Comparison of ENCODE assay signal across 15 cellular contexts in the genomic region with DNA sequence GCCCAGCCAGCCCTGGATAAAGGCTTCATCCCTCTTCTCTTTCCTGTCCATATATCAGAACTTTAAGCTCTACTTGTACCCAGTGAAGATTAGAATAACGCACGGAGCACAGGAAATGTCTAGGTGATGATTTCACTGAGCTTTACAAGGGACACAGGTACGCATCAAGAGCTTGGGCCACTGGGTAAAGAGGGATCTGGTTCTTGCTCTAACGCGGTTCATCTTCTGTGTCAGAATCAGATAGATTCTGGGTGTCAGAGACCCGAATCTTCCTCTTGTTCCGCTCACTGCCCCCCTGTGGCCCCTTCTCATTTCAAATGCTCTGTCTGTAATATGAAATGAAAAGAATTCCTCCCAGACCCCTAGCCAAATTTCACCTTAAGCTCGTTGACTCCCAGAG. TPM values are rescaled to one million over a fixed set of nuclear protein-coding genes. Genes with fewer than 3 reads are reported as not detected.
A peak's percentile ranks its signal among the peaks of the same experiment; 100 is the strongest.
DNase-seq lines count a peak whose midpoint lies in the region; ATAC-seq and TF ChIP-seq lines count a peak whose summit lies in the region.
"Had no signal": no experiment of that assay in that cellular context is flagged by ENCODE, and none has a peak within 500 bp of the region (broad histone marks: within the 10 kb centered on the region; RNA-seq: fewer than 3 reads in every experiment).

No MANE protein-coding gene starts in this region.

- H3K4me2 ChIP-seq in GM23338: no peak overlapping the region

- H3K27me3 Mint-ChIP-seq in GM23338 (ENCODE audit: insufficient read depth, low read depth, poor library complexity): no peaks in the 10 kb centered on the region
- no peaks in the 10 kb centered on the region for H3K27me3 Mint-ChIP-seq in natural killer cell treated with Interleukin-12 subunit alpha and Interleukin-12 subunit beta and Interleukin-15 and Interleukin-18, amount 100 ng/mL, for 72 hours

- ATAC-seq in GM23338 (no peak), HG03565 (IDR thresholded peaks at IDR 0.05; ENCODE audit: unreplicated experiment) (no peak)
- no peak for ATAC-seq in activated naive CD4-positive, alpha-beta T cell treated with anti-CD3 and anti-CD28 coated beads, Interleukin-2, amount 50 U/mL, for 72 hours
- ATAC-seq in natural killer cell treated with Interleukin-12 subunit alpha and Interleukin-12 subunit beta and Interleukin-15 and Interleukin-18, amount 100 ng/mL, for 72 hours: no peak
- ATAC-seq: left colon had no signal

- H3K36me3 Mint-ChIP-seq in GM23338 (ENCODE audit: low read depth): no peaks in the 10 kb centered on the region
- H3K36me3 Mint-ChIP-seq in activated naive CD4-positive, alpha-beta T cell treated with anti-CD3 and anti-CD28 coated beads, Interleukin-2, amount 50 U/mL, for 72 hours: peaks cover 51 to 96% of the 10 kb centered on the region in 2 donors
- peaks cover 65% of the 10 kb centered on the region for H3K36me3 Mint-ChIP-seq in natural killer cell treated with Interleukin-12 subunit alpha and Interleukin-12 subunit beta and Interleukin-15 and Interleukin-18, amount 100 ng/mL, for 72 hours

- H3K27me3 ChIP-seq in GM23338 (ENCODE audit: insufficient read depth): no peaks in the 10 kb centered on the region
- H3K27me3 ChIP-seq: spleen, testis had no signal

- H4K20me1 ChIP-seq in GM23338 (replicated peaks; ENCODE audit: insufficient read depth): no peaks in the 10 kb centered on the region

- peaks cover 5% of the 10 kb centered on the region; the same call in 1 of the 2 replicates for H3K9me2 ChIP-seq in GM23338 (ENCODE audit: insufficient read depth)

- no peak overlapping the region for H3K4me3 Mint-ChIP-seq in GM23338
- peak overlapping the region; percentile 54 for H3K4me3 Mint-ChIP-seq in natural killer cell treated with Interleukin-12 subunit alpha and Interleukin-12 subunit beta and Interleukin-15 and Interleukin-18, amount 100 ng/mL, for 72 hours

- H3K4me1 ChIP-seq in GM23338 (ENCODE audit: insufficient read depth): no peaks in the 10 kb centered on the region
- H3K4me1 ChIP-seq: testis had no signal

- no peaks in the 10 kb centered on the region for H3K79me2 ChIP-seq in GM23338 (replicated peaks; ENCODE audit: insufficient read depth)

- no peak overlapping the region for H3K27ac ChIP-seq in GM23338 (ENCODE audit: low read depth)
- H3K27ac ChIP-seq: SK-N-MC, testis, VCaP had no signal

- H3K4me3 ChIP-seq in GM23338: no peak overlapping the region
- H3K4me3 ChIP-seq: SK-N-MC, spleen, testis had no signal

- no peaks in the 10 kb centered on the region for H3K9me3 Mint-ChIP-seq in GM23338
- H3K9me3 Mint-ChIP-seq in activated naive CD4-positive, alpha-beta T cell treated with anti-CD3 and anti-CD28 coated beads, Interleukin-2, amount 50 U/mL, for 72 hours: no peaks in the 10 kb centered on the region
- H3K9me3 Mint-ChIP-seq in natural killer cell treated with Interleukin-12 subunit alpha and Interleukin-12 subunit beta and Interleukin-15 and Interleukin-18, amount 100 ng/mL, for 72 hours: no peaks in the 10 kb centered on the region

- H3K27ac Mint-ChIP-seq in GM23338: no peak overlapping the region
- H3K27ac Mint-ChIP-seq in activated naive CD4-positive, alpha-beta T cell treated with anti-CD3 and anti-CD28 coated beads, Interleukin-2, amount 50 U/mL, for 72 hours: peak overlapping the region; percentile 52 to 79
- H3K27ac Mint-ChIP-seq in natural killer cell treated with Interleukin-12 subunit alpha and Interleukin-12 subunit beta and Interleukin-15 and Interleukin-18, amount 100 ng/mL, for 72 hours: peak overlapping the region; percentile 65 to 90

- 0 out of 2 replicates have a peak overlapping the region, but pooled peaks have one; percentile 15 for H2AFZ ChIP-seq in GM23338

- TF ChIP-seq CTCF in GM23338 (conservative IDR thresholded peaks at IDR 0.05; ENCODE audit: low read depth in 2 of 2): no peak

- no peaks in the 10 kb centered on the region; the same call in 2 of the 3 replicates for H3K4me1 Mint-ChIP-seq in GM23338
- H3K4me1 Mint-ChIP-seq in natural killer cell treated with Interleukin-12 subunit alpha and Interleukin-12 subunit beta and Interleukin-15 and Interleukin-18, amount 100 ng/mL, for 72 hours (ENCODE audit: low read depth in 2 of 2): peaks cover 68 to 70% of the 10 kb centered on the region in 2 donors

- DNase-seq in activated CD8-positive, alpha-beta memory T cell treated with anti-CD3 and anti-CD28 coated beads for 24 hours: peak; percentile 56
- DNase-seq in activated CD8-positive, alpha-beta memory T cell treated with anti-CD3 and anti-CD28 coated beads, Interleukin-2, amount 50 U/mL, for 4 hours: no peak
- DNase-seq in GM23338 (ENCODE audit: low spot score) (no peak), SIG-M5 treated with dmso at 0.1 percent for 504 hours (lab: John Stamatoyannopoulos, UW; ENCODE audit: unreplicated experiment) (no peak), D341Med (ENCODE audit: low spot score) (no peak)
- DNase-seq in activated naive CD4-positive, alpha-beta T cell treated with anti-CD3 and anti-CD28 coated beads, Interleukin-2, amount 50 U/mL, for 72 hours (ENCODE audit: low spot score in 2 of 2): peak in 1 of 2 donors; percentile 2
- DNase-seq in natural killer cell treated with Interleukin-12 subunit alpha and Interleukin-12 subunit beta and Interleukin-15 and Interleukin-18, amount 100 ng/mL, for 72 hours (ENCODE audit: low spot score): no peak
- DNase-seq: ACHN, left colon, NCI-H1436 treated with DMSO at 0.1 percent for 48 hours, spleen, testis had no signal

- no peaks in the 10 kb centered on the region for H3K36me3 ChIP-seq in GM23338 (ENCODE audit: insufficient read depth)
- H3K36me3 ChIP-seq: spleen had no signal

- H3F3A ChIP-seq in GM23338 (replicated peaks; ENCODE audit: low read depth): no peaks in the 10 kb centered on the region

TF ChIP-seq in GM23338, 12 proteins besides CTCF, POLR2A, EP300 and RAD21:
- TF ChIP-seq CREB1 (CRISPR knock-in tag; IDR thresholded peaks at IDR 0.05; ENCODE audit: low read depth) (no peak), EZH2phosphoT487 (IDR thresholded peaks at IDR 0.05; ENCODE audit: unreplicated experiment) (no peak), EZH2 (IDR thresholded peaks at IDR 0.05; ENCODE audit: low read depth, unreplicated experiment) (no peak), ZNF331 (CRISPR knock-in tag; IDR thresholded peaks at IDR 0.05; ENCODE audit: low read depth) (no peak)
TF ChIP-seq in GM23338: peak in this region for 0.

RNA-seq across cellular contexts. Expression of a gene that starts 24.7 kb away (rescaled TPM):
- not detected in 2 replicates for total RNA-seq in GM23338 (2014; rRNA removed; shearing (Covaris generic))
- not detected in 2 replicates for polyA plus RNA-seq in GM23338 (2016; fragmentation: Nextera tagmentation; extraction: Ambion mirVana)
- 100 to 1,000 TPM; 531 to 706 TPM for total RNA-seq in activated naive CD4-positive, alpha-beta T cell treated with anti-CD3 and anti-CD28 coated beads, Interleukin-2, amount 50 U/mL, for 72 hours
- 1,000 to 10,000 TPM; 1,064 to 1,187 TPM for total RNA-seq in natural killer cell treated with Interleukin-12 subunit alpha and Interleukin-12 subunit beta and Interleukin-15 and Interleukin-18, amount 100 ng/mL, for 72 hours

RNA-seq across cellular contexts. Expression of a gene that starts 51.4 kb away (rescaled TPM):
- 54.7 and 90.5 TPM in 2 replicates for total RNA-seq in GM23338 (2014; rRNA removed; shearing (Covaris generic))
- polyA plus RNA-seq in GM23338 (2016; fragmentation: Nextera tagmentation; extraction: Ambion mirVana): 257 and 281 TPM in 2 replicates
- total RNA-seq in activated naive CD4-positive, alpha-beta T cell treated with anti-CD3 and anti-CD28 coated beads, Interleukin-2, amount 50 U/mL, for 72 hours: 100 to 1,000 TPM; 141 to 227 TPM
- 100 to 1,000 TPM; 195 to 294 TPM for total RNA-seq in natural killer cell treated with Interleukin-12 subunit alpha and Interleukin-12 subunit beta and Interleukin-15 and Interleukin-18, amount 100 ng/mL, for 72 hours

Comparison
In these comparisons a context has a peak if more than half of its experiments do, and no peak if none do; other contexts are left out.
1. RNA of a gene that starts 24.7 kb away (total RNA-seq): 1,064 to 1,187 TPM in natural killer cell treated with Interleukin-12 subunit alpha and Interleukin-12 subunit beta and Interleukin-15 and Interleukin-18, amount 100 ng/mL, for 72 hours and 531 to 706 TPM in activated naive CD4-positive, alpha-beta T cell treated with anti-CD3 and anti-CD28 coated beads, Interleukin-2, amount 50 U/mL, for 72 hours; not detected in GM23338; every median in the first group is over 100 times any median in the second.